Comparison of ENCODE assay signal across 8 cellular contexts in the genomic region with DNA sequence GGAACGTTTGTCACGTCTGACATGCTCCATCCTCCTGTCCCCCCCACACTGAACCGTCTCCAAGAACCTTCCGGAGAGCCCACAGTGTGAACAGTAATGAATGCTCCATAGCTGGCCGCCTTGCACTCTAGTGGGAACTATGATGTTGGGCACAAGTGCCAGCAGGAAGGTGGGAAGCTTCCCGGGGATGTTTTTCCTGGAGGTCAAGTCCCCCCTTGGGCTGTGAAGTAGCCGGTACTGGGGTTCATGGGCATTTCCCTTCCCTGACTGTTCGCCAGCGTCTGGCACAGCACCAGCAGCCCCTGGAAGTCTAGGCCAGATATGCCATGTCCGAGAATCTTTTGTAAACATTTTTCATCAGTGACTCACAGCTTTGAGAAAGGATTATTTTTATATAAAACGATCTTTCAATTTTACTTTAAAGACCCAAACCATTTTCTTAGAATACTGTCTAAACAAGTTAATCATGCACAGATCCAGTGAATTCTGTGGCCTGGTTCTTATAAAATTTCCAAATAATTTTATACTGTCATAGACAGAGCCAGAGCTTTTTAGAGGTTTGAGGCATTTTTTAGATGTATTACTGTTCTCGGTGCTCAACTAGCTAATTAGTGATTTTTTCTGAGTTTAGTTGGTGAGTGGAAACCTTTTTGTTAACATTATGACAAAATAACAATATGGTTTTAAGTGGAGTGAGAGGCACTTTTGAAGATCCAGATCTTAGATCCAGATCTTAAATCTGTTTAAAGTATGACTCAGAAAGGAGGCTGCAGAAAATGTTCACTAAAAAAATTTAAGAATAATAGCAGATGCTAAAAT. TPM values are rescaled to one million over a fixed set of nuclear protein-coding genes. Genes with fewer than 3 reads are reported as not detected.
DNase-seq lines count a peak whose midpoint lies in the region; ATAC-seq and TF ChIP-seq lines count a peak whose summit lies in the region.

No MANE protein-coding gene starts in this region.

- H2BK20ac ChIP-seq in IMR-90 (ENCODE audit: low read depth, low read length) = peak overlapping the region; percentile 87

- H3K4ac ChIP-seq in IMR-90 (ENCODE audit: low read depth, low read length) = peak overlapping the region; percentile 92

- H2AFZ ChIP-seq in IMR-90 (replicated peaks; ENCODE audit: low read length, poor library complexity) = peak overlapping the region; percentile 47

- no TSS peak for BruUV-seq in IMR-90 (replicated peaks; lab: Mats Ljungman, UMichigan)

- ATAC-seq in IMR-90 (ENCODE audit: low read depth) (peak; percentile 30), right lobe of liver (peak; percentile 36 to 58 (median 42)), HG03521 (IDR thresholded peaks at IDR 0.05; ENCODE audit: unreplicated experiment) (no peak), HG02759 (IDR thresholded peaks at IDR 0.05; ENCODE audit: unreplicated experiment) (no peak), GM19351 (IDR thresholded peaks at IDR 0.05; ENCODE audit: unreplicated experiment) (no peak)

- peaks cover 75% of the 10 kb centered on the region for H4K20me1 ChIP-seq in IMR-90 (ENCODE audit: insufficient read depth, low read length)

- dilution Hi-C loops in IMR-90 (cut with HindIII; ENCODE audit: low sequenced_read_pairs, unreplicated experiment) = no loop called here

- H3K56ac ChIP-seq in IMR-90 (ENCODE audit: extremely low read depth, insufficient read depth, low read length) = peak overlapping the region; percentile 75

- TF ChIP-seq POLR2A in IMR-90 (IDR thresholded peaks at IDR 0.05; ENCODE audit: low read depth, low read length) (no peak; the same call in none of the 2 replicates), right lobe of liver (IDR thresholded peaks at IDR 0.05) (no peak)

- H3K4me3 ChIP-seq in IMR-90 (ENCODE audit: insufficient read depth, low read depth, low read length) = peak overlapping the region; percentile 16
- H3K4me3 ChIP-seq in right lobe of liver = no peak overlapping the region
- H3K4me3 ChIP-seq in thymus (ENCODE audit: low read length) = no peak overlapping the region

- DNase-seq in IMR-90 = peak; percentile 80
- peak in 1 of 3 donors; percentile 64 for DNase-seq in right lobe of liver
- DNase-seq in NCI-H1436 (lab: John Stamatoyannopoulos, UW) = no peak

- H3K9ac ChIP-seq in IMR-90 (ENCODE audit: low read depth, low read length) = peak overlapping the region; percentile 43

- peak overlapping the region; percentile 96 for H4K5ac ChIP-seq in IMR-90 (ENCODE audit: low read depth, low read length)

- CTCF ChIA-PET in IMR-90 (lab: Yijun Ruan, JAX) = interaction anchor here (0.6 to 1.1 kb wide), 3 partner anchors 81 to 146 kb away, joined by 3 to 4 read pairs (median 3); no protein-coding TSS in a partner anchor

- H3K36me3 ChIP-seq in IMR-90 (ENCODE audit: control insufficient read depth, insufficient read depth, low read length) (peaks cover 10% of the 10 kb centered on the region), right lobe of liver (no peaks in the 10 kb centered on the region), thymus (ENCODE audit: control insufficient read depth, insufficient read depth) (no peaks in the 10 kb centered on the region)

- WGBS in IMR-90 (ENCODE audit: extremely low coverage in 2 of 2, insufficient read length in 1 of 2), 2 experiments = 0% methylated on average over 3 of the region's 12 CpGs; no CpG with 5 or more reads in 1 of the 2 experiments
- 68% methylated on average over 8 of the region's 12 CpGs for WGBS in right lobe of liver (ENCODE audit: insufficient coverage, low coverage, low lambda C conversion rate, missing lambda C conversion rate)
- 89% methylated on average over 12 of the region's 12 CpGs for WGBS in thymus

- peak overlapping the region; percentile 73; the same call in 2 of the 3 replicates for H2BK15ac ChIP-seq in IMR-90 (ENCODE audit: low read depth, low read length)

- H3K4me1 ChIP-seq in IMR-90 (ENCODE audit: control insufficient read depth, insufficient read depth, low read length) (peaks cover 29% of the 10 kb centered on the region), right lobe of liver (peaks cover 0 to 19% (median 0%) of the 10 kb centered on the region in 4 donors), thymus (ENCODE audit: control insufficient read depth, insufficient read depth, low read length) (no peaks in the 10 kb centered on the region)

- peak overlapping the region; percentile 94 for H2BK5ac ChIP-seq in IMR-90 (ENCODE audit: low read depth, low read length, poor library complexity, severe bottlenecking)

- intact Hi-C loops in IMR-90 (cut with micrococcal nuclease) = loop anchor here (1.0 to 2.0 kb wide), 2 partner anchors 14 to 66 kb away; no protein-coding TSS in a partner anchor
- intact Hi-C loops in right lobe of liver (cut with DNase I) = no loop called here

- H3K27ac ChIP-seq in IMR-90 (ENCODE audit: insufficient read depth, low read length) (peak overlapping the region; percentile 85), cingulate gyrus (ENCODE audit: low read depth, low read length) (peak overlapping the region; percentile 91), right lobe of liver (peak overlapping the region; percentile 24 to 83 (median 52)), thymus (ENCODE audit: low read depth) (peak overlapping the region; percentile 74)

- H3K4me2 ChIP-seq in IMR-90 (ENCODE audit: low read depth, low read length) = peak overlapping the region; percentile 81

- peak overlapping the region; percentile 91 for H3K23ac ChIP-seq in IMR-90 (ENCODE audit: low read depth, low read length)

- in situ Hi-C loops in IMR-90 (cut with MboI; ENCODE audit: low sequenced_read_pairs) = no loop called here

- peak overlapping the region; percentile 67 for H2AK9ac ChIP-seq in IMR-90 (replicated peaks; ENCODE audit: low read depth, low read length, poor library complexity)

- H3K79me1 ChIP-seq in IMR-90 (ENCODE audit: low read depth in 1 of 2, low read length in 2 of 2) = peaks cover 4 to 60% of the 10 kb centered on the region in 2 experiments; a peak in 2 of 4 replicates

- peak overlapping the region; percentile 93 for H4K91ac ChIP-seq in IMR-90 (ENCODE audit: insufficient read depth, low read depth, low read length)

- peak overlapping the region; percentile 91 for H2AK5ac ChIP-seq in IMR-90 (ENCODE audit: low read depth, low read length)

- H3K9me1 ChIP-seq in IMR-90 (ENCODE audit: insufficient read depth, low read length) = peaks cover 21% of the 10 kb centered on the region

- peak overlapping the region; percentile 91 for H3K18ac ChIP-seq in IMR-90 (ENCODE audit: low read depth, low read length)

- H3K9me3 ChIP-seq in IMR-90 (ENCODE audit: control insufficient read depth, insufficient read depth, low read length) = no peaks in the 10 kb centered on the region
- H3K9me3 ChIP-seq in right lobe of liver = no peaks in the 10 kb centered on the region
- no peaks in the 10 kb centered on the region for H3K9me3 ChIP-seq in thymus (ENCODE audit: control insufficient read depth)

- POLR2A ChIA-PET in IMR-90 (lab: Charles Lee; ENCODE audit: unreplicated experiment) = interaction anchor here (0.5 kb wide), 1 partner anchor 10 kb away, joined by 4 read pairs; no protein-coding TSS in a partner anchor

- peak overlapping the region; percentile 50 for H3K14ac ChIP-seq in IMR-90 (replicated peaks; ENCODE audit: low read depth, low read length)

- no peaks in the 10 kb centered on the region for H3K27me3 ChIP-seq in IMR-90 (ENCODE audit: control insufficient read depth, insufficient read depth, low read length)
- H3K27me3 ChIP-seq in right lobe of liver = no peaks in the 10 kb centered on the region
- no peaks in the 10 kb centered on the region for H3K27me3 ChIP-seq in thymus (ENCODE audit: control insufficient read depth, insufficient read depth)

- no peak for TF ChIP-seq CTCF in IMR-90 (conservative IDR thresholded peaks at IDR 0.05; ENCODE audit: low read depth, low read length)
- TF ChIP-seq CTCF in right lobe of liver (IDR thresholded peaks at IDR 0.05) = no peak

- peak overlapping the region; percentile 74 to 85 for H4K8ac ChIP-seq in IMR-90 (ENCODE audit: low read depth in 2 of 2, low read length in 2 of 2)

- H2BK120ac ChIP-seq in IMR-90 (ENCODE audit: low read depth, low read length) = peak overlapping the region; percentile 88

- TF ChIP-seq RAD21 in IMR-90 (IDR thresholded peaks at IDR 0.05; ENCODE audit: low read length) = no peak

TF ChIP-seq in IMR-90, 13 proteins besides CTCF, POLR2A, EP300 and RAD21:
- 0 out of 2 replicates have a peak, but pooled peaks have one; percentile 59 for TF ChIP-seq CHD1 (IDR thresholded peaks at IDR 0.05; ENCODE audit: low read depth, low read length)
- no peak for TF ChIP-seq SMC3 (IDR thresholded peaks at IDR 0.05; ENCODE audit: low read depth, low read length)
- TF ChIP-seq, protein P1, sequence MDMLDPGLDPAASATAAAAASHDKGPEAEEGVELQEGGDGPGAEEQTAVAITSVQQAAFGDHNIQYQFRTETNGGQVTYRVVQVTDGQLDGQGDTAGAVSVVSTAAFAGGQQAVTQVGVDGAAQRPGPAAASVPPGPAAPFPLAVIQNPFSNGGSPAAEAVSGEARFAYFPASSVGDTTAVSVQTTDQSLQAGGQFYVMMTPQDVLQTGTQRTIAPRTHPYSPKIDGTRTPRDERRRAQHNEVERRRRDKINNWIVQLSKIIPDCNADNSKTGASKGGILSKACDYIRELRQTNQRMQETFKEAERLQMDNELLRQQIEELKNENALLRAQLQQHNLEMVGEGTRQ (IDR thresholded peaks at IDR 0.05; ENCODE audit: low read depth, low read length) = no peak
- 0 out of 2 replicates have a peak, but pooled peaks have one; percentile 48 for TF ChIP-seq MAZ (IDR thresholded peaks at IDR 0.05; ENCODE audit: borderline replicate concordance, low read depth, low read length)
- no peak for TF ChIP-seq RFX5 (IDR thresholded peaks at IDR 0.05; ENCODE audit: low read depth, low read length)
- peak; percentile 53; the same call in 1 of the 2 replicates for TF ChIP-seq FOS (IDR thresholded peaks at IDR 0.05; ENCODE audit: low read depth, low read length)

RNA-seq across cellular contexts. Expression of a gene that starts 11.6 kb away (rescaled TPM):
- total RNA-seq in IMR-90 (2012; rRNA removed) (31.9 and 33.7 TPM in 2 replicates), right lobe of liver (10 to 100 TPM; 17.0 to 25.8 (median 18.8) TPM)
- polyA plus RNA-seq in IMR-90 (2012; rRNA removed) (49.1 and 50.7 TPM in 2 replicates), thymus (21.1 TPM)
- 35.4 and 41.3 TPM in 2 replicates for polyA plus RNA-seq in IMR-90 (2012; cell fraction: cytosol; rRNA removed)
- polyA plus RNA-seq in IMR-90 (2012; cell fraction: nucleus; rRNA removed; ENCODE audit: low replicate concordance) = 61.9 and 74.7 TPM in 2 replicates

RNA-seq across cellular contexts. Expression of a gene that starts 49.9 kb away (rescaled TPM):
- not detected in 2 replicates for total RNA-seq in IMR-90 (2012; rRNA removed)
- polyA plus RNA-seq in IMR-90 (2012; rRNA removed) = not detected in 2 replicates
- not detected in 2 replicates for polyA plus RNA-seq in IMR-90 (2012; cell fraction: cytosol; rRNA removed)
- polyA plus RNA-seq in IMR-90 (2012; cell fraction: nucleus; rRNA removed; ENCODE audit: low replicate concordance) = not detected in 2 replicates
- total RNA-seq in right lobe of liver = 1 to 10 TPM in 1 of 6 experiments, not detected in 5; 3.3 TPM
- polyA plus RNA-seq in thymus = 0.21 TPM

Comparison
In these comparisons a context has a peak if more than half of its experiments do, and no peak if none do; other contexts are left out.
1. ATAC-seq: peak in IMR-90 (single experiment) and right lobe of liver (4 of 4); none in HG03521 (single experiment), HG02759 (single experiment) and GM19351 (single experiment).
2. Peak in every context shown above with its lines, with median percentiles within 50 percentile points of each other: H3K27ac ChIP-seq.